ENCODE assay signal across 16 cellular contexts in the genomic region with DNA sequence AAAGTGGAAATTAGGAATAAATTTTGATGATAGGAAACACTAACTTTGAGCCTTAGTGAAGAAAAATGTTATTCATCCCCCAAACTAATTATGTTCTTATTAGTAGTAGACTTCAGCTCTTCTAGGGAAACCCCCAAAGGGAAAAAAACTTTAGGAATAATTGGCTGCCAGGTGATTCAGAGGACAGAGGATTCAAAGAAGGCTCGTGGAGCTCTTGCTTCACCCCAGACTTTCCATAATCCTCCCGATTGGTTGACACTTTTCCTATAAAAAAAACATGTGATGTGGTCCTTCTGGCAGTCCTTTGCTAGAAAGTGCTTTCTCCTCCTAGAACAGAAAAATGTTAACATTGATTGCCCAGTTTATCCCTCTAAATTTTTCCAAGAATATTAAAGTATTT. TPM values are rescaled to one million over a fixed set of nuclear protein-coding genes. Genes with fewer than 3 reads are reported as not detected.
"Had no signal": no experiment of that assay in that cellular context is flagged by ENCODE, and none has a peak within 500 bp of the region (broad histone marks: within the 10 kb centered on the region; RNA-seq: fewer than 3 reads in every experiment).

No MANE protein-coding gene starts in this region.

- H3K36me3 ChIP-seq: heart left ventricle had no signal

- DNase-seq: effector CD4-positive, alpha-beta T cell; heart left ventricle; hippocampal formation; mucosa of descending colon; natural killer cell; posterior cingulate gyrus; right cardiac atrium; small intestine; stimulated activated CD4-positive, alpha-beta T cell treated with anti-CD3 and anti-CD28 coated beads, Interleukin-12 subunit alpha, Interleukin-12 subunit beta, amount 100 ng/mL, for 4 hours; stimulated activated naive CD4-positive, alpha-beta T cell treated with Interleukin-2 at 50 U/mL for 16 hours; trophoblast cell had no signal

- H3K4me3 ChIP-seq: coronary artery, heart left ventricle, mucosa of descending colon had no signal

- H3K27ac ChIP-seq: coronary artery, heart left ventricle had no signal

- ATAC-seq: esophagus mucosa, heart left ventricle, mucosa of descending colon, natural killer cell, right cardiac atrium had no signal

- H3K9me3 ChIP-seq: heart left ventricle, mucosa of descending colon had no signal

RNA-seq across cellular contexts. Expression of gene CCDC170, which starts 5.6 kb away (rescaled TPM):
- total RNA-seq: kidney epithelial cell, lung microvascular endothelial cell, myocyte had no signal
